ENCODE assay signal across 1 cellular context in the genomic region with DNA sequence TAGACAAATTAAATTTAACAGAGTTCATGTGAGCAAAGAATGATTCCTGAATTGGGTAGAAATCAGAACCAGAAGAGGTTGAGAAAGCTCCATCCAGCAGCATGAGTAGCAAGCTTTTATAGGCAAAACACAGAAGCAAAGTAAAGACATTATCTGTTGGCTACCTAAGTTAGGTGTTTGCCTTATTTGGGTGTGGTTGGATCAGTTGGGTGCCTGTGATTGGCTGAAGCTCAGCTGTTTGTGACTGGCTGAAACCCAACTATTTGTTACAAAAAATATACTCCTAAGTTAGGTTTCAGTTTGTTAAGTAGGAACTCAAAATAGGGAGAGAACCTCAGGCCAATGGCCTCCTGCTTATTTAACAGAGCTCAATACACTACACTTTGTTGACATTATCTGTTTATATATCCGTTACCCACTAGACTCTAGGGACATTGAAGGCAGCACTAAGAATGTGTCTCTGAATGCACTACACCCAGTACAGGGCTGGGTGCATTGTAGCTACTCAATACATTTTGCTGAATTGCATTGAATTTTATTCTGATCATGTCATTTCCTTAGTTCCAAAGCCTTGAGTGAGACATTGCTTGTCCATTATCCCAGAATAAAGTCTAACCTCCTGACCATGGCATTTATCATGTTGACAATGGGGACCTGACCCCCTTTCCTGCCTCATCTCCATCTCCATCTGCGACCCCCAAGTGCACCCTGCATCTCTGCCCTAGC.
TF ChIP-seq lines count a peak whose summit lies in the region.

No MANE protein-coding gene starts in this region.

TF ChIP-seq in IMR-90, 13 proteins besides CTCF, POLR2A, EP300 and RAD21 (continued from another document):
- TF ChIP-seq, protein P1, sequence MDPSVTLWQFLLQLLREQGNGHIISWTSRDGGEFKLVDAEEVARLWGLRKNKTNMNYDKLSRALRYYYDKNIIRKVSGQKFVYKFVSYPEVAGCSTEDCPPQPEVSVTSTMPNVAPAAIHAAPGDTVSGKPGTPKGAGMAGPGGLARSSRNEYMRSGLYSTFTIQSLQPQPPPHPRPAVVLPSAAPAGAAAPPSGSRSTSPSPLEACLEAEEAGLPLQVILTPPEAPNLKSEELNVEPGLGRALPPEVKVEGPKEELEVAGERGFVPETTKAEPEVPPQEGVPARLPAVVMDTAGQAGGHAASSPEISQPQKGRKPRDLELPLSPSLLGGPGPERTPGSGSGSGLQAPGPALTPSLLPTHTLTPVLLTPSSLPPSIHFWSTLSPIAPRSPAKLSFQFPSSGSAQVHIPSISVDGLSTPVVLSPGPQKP (IDR thresholded peaks at IDR 0.05; ENCODE audit: borderline replicate concordance, low read depth, low read length) = no peak
- TF ChIP-seq MAZ (IDR thresholded peaks at IDR 0.05; ENCODE audit: borderline replicate concordance, low read depth, low read length) = no peak
